ENCODE assay signal across 8 cellular contexts in genomic region chr17:4998027-4998665, GRCh38. TPM values are rescaled to one million over a fixed set of nuclear protein-coding genes. Genes with fewer than 3 reads are reported as not detected.
A peak's percentile ranks its signal among the peaks of the same experiment; 100 is the strongest.
DNase-seq lines count a peak whose midpoint lies in the region; ATAC-seq and TF ChIP-seq lines count a peak whose summit lies in the region.

No MANE protein-coding gene starts in this region.

- no peaks in the 10 kb centered on the region for H3K27me3 ChIP-seq in Karpas-422 (ENCODE audit: low read length)
- no peaks in the 10 kb centered on the region for H3K27me3 ChIP-seq in mammary epithelial cell (ENCODE audit: insufficient read depth, low read length)
- no peaks in the 10 kb centered on the region for H3K27me3 ChIP-seq in stomach smooth muscle (ENCODE audit: control insufficient read depth in 1 of 2, insufficient read depth in 2 of 2, low read length in 2 of 2)

- no peaks in the 10 kb centered on the region for H3K9me2 ChIP-seq in Karpas-422 (replicated peaks; ENCODE audit: insufficient read depth, low read length)

- CTCF ChIA-PET in mammary epithelial cell (lab: Charles Lee; ENCODE audit: low non-redundant PET) = no interaction called here

- H3K4me1 ChIP-seq in Karpas-422 (ENCODE audit: low read length) (peaks cover 18% of the 10 kb centered on the region), mammary epithelial cell (ENCODE audit: insufficient read depth, low read length) (peaks cover 12% of the 10 kb centered on the region), stomach smooth muscle (ENCODE audit: control insufficient read depth, insufficient read depth, low read length) (peaks cover 39% of the 10 kb centered on the region)

- peak overlapping the region; percentile 37 for H3K27ac ChIP-seq in Karpas-422 (ENCODE audit: low read length)
- peak overlapping the region; percentile 43 for H3K27ac ChIP-seq in mammary epithelial cell (ENCODE audit: insufficient read depth, low read depth, low read length)
- H3K27ac ChIP-seq in stomach smooth muscle (ENCODE audit: low read length) = peak overlapping the region; percentile 66

- 0 out of 2 replicates have a peak overlapping the region, but pooled peaks have one; percentile 57 for H2AFZ ChIP-seq in Karpas-422 (ENCODE audit: low read length)
- peak overlapping the region; percentile 81 for H2AFZ ChIP-seq in mammary epithelial cell (ENCODE audit: low read depth, low read length)

- H3K4me3 ChIP-seq in Karpas-422 (ENCODE audit: low read length) (peak overlapping the region; percentile 78), mammary epithelial cell (replicated peaks in 1 of 3; ENCODE audit: insufficient read depth in 1 of 3, low read depth in 2 of 3, low read length in 3 of 3) (peak overlapping the region; percentile 65 to 95 (median 82)), stomach smooth muscle (ENCODE audit: low read length in 2 of 2) (peak overlapping the region; percentile 93 to 96)

- in situ Hi-C loops in mammary epithelial cell (cut with MboI; ENCODE audit: low sequenced_read_pairs in 2 of 2) = no loop called here

- ATAC-seq in GM21367 (IDR thresholded peaks at IDR 0.05; ENCODE audit: unreplicated experiment) = peak; percentile 2
- ATAC-seq in left colon = peak; percentile 11
- no peak for ATAC-seq in HG03378 (IDR thresholded peaks at IDR 0.05; ENCODE audit: unreplicated experiment)

- 0% methylated on average over 1 of the region's 55 CpGs for WGBS in mammary epithelial cell (ENCODE audit: low coverage, missing lambda C conversion rate)

- H3K9ac ChIP-seq in Karpas-422 (ENCODE audit: low read length) (peak overlapping the region; percentile 92), mammary epithelial cell (ENCODE audit: insufficient read depth, low read length) (peak overlapping the region; percentile 60), stomach smooth muscle (ENCODE audit: low read length in 2 of 2) (peak overlapping the region; percentile 80 to 82)

- H4K20me1 ChIP-seq in Karpas-422 (ENCODE audit: insufficient read depth, low read depth, low read length) (no peaks in the 10 kb centered on the region), mammary epithelial cell (ENCODE audit: insufficient read depth, low read length) (no peaks in the 10 kb centered on the region)

- H3K4me2 ChIP-seq in Karpas-422 (ENCODE audit: low read depth, low read length, poor library complexity, severe bottlenecking) = peak overlapping the region; percentile 86
- H3K4me2 ChIP-seq in mammary epithelial cell (ENCODE audit: insufficient read depth, low read depth, low read length) = peak overlapping the region; percentile 92

- DNase-seq in AG08396 (ENCODE audit: low spot score) = peak; percentile 29
- no peak for DNase-seq in Karpas-422
- no peak for DNase-seq in mammary epithelial cell
- peak in 1 of 2 donors; percentile 42 for DNase-seq in left colon
- DNase-seq in cerebellar nuclear complex (lab: John Stamatoyannopoulos, UW) = no peak

- H3K36me3 ChIP-seq in Karpas-422 (ENCODE audit: insufficient read depth, low read length) (0 out of 2 replicates have a peak, but pooled peaks cover 2% of the 10 kb centered on the region), mammary epithelial cell (ENCODE audit: insufficient read depth, low read length) (peaks cover 13% of the 10 kb centered on the region), stomach smooth muscle (ENCODE audit: control insufficient read depth in 2 of 2, insufficient read depth in 2 of 2, low read length in 2 of 2) (peaks cover 18 to 19% of the 10 kb centered on the region in 2 donors)

- peaks cover 21% of the 10 kb centered on the region for H3K79me2 ChIP-seq in Karpas-422 (ENCODE audit: low read length)
- peaks cover 49% of the 10 kb centered on the region for H3K79me2 ChIP-seq in mammary epithelial cell (ENCODE audit: insufficient read depth, low read length)

- intact Hi-C loops in mammary epithelial cell (cut with micrococcal nuclease) (loop anchor here (2.0 kb wide), 1 partner anchor 49 kb away; the partner anchor contains the start of gene PFN1), left colon (cut with DNase I, micrococcal nuclease) (no loop called here)

- TSS peak; percentile 36 for BruUV-seq in mammary epithelial cell (replicated peaks; lab: Mats Ljungman, UMichigan)

- H3K9me3 ChIP-seq in Karpas-422 (ENCODE audit: low read length) (no peaks in the 10 kb centered on the region), mammary epithelial cell (replicated peaks; ENCODE audit: insufficient read depth, low read length) (no peaks in the 10 kb centered on the region), stomach smooth muscle (ENCODE audit: control insufficient read depth in 2 of 2, low read length in 2 of 2) (no peaks in the 10 kb centered on the region)

- dilution Hi-C loops in mammary epithelial cell (cut with HindIII; ENCODE audit: low sequenced_read_pairs) = no loop called here

- TF ChIP-seq CTCF in mammary epithelial cell (conservative IDR thresholded peaks at IDR 0.05 in 1 of 2, IDR thresholded peaks at IDR 0.05 in 1 of 2; ENCODE audit: extremely low read depth in 1 of 2, insufficient read depth in 1 of 2, low read depth in 1 of 2, low read length in 2 of 2) = no peak

RNA-seq across cellular contexts. Expression of gene KIF1C, which starts 0.4 kb away (rescaled TPM):
- 10.2 and 19.0 TPM in 2 replicates for total RNA-seq in Karpas-422 (2014; rRNA removed; shearing (Covaris generic); ENCODE audit: low replicate concordance)
- total RNA-seq in mammary epithelial cell (100 to 1,000 TPM; 105 to 198 TPM), left colon (100 to 1,000 TPM; 212 to 226 TPM)
- polyA plus RNA-seq in mammary epithelial cell = 56.5 TPM
- polyA minus RNA-seq in mammary epithelial cell = 219 TPM

RNA-seq across cellular contexts. Expression of gene INCA1, which starts 0.8 kb away (rescaled TPM):
- total RNA-seq in Karpas-422 (2014; rRNA removed; shearing (Covaris generic); ENCODE audit: low replicate concordance) = not detected in 2 replicates
- total RNA-seq in mammary epithelial cell = under 1 TPM; 0.33 to 0.42 TPM
- polyA plus RNA-seq in mammary epithelial cell = 0.27 TPM
- polyA minus RNA-seq in mammary epithelial cell = 0.52 TPM
- 1 to 10 TPM; 1.9 TPM for total RNA-seq in left colon

RNA-seq across cellular contexts. Expression of gene CAMTA2, which starts 10.7 kb away (rescaled TPM):
- total RNA-seq in Karpas-422 (2014; rRNA removed; shearing (Covaris generic); ENCODE audit: low replicate concordance) = 9.5 and 15.6 TPM in 2 replicates
- 10 to 100 TPM; 15.0 to 69.1 TPM for total RNA-seq in mammary epithelial cell
- 18.7 TPM for polyA plus RNA-seq in mammary epithelial cell
- polyA minus RNA-seq in mammary epithelial cell = 37.5 TPM
- 10 to 100 TPM; 49.1 to 52.2 TPM for total RNA-seq in left colon

RNA-seq across cellular contexts. Expression of gene SPAG7, which starts 30.5 kb away (rescaled TPM):
- total RNA-seq in Karpas-422 (2014; rRNA removed; shearing (Covaris generic); ENCODE audit: low replicate concordance) = 24.6 and 40.7 TPM in 2 replicates
- total RNA-seq in mammary epithelial cell = 10 to 100 TPM; 20.7 to 66.5 TPM
- 56.9 TPM for polyA plus RNA-seq in mammary epithelial cell
- polyA minus RNA-seq in mammary epithelial cell = 51.5 TPM
- total RNA-seq in left colon = 10 to 100 TPM; 49.3 to 68.2 TPM

RNA-seq across cellular contexts. Expression of gene SLC52A1, which starts 37.1 kb away (rescaled TPM):
- total RNA-seq in Karpas-422 (2014; rRNA removed; shearing (Covaris generic); ENCODE audit: low replicate concordance) = not detected in 2 replicates
- total RNA-seq in mammary epithelial cell (under 1 TPM; 0.50 to 0.52 TPM), left colon (1 to 10 TPM; 2.4 to 2.5 TPM)
- 0.39 TPM for polyA plus RNA-seq in mammary epithelial cell
- not detected for polyA minus RNA-seq in mammary epithelial cell
